Comparison of ENCODE assay signal across 18 cellular contexts in the genomic region with DNA sequence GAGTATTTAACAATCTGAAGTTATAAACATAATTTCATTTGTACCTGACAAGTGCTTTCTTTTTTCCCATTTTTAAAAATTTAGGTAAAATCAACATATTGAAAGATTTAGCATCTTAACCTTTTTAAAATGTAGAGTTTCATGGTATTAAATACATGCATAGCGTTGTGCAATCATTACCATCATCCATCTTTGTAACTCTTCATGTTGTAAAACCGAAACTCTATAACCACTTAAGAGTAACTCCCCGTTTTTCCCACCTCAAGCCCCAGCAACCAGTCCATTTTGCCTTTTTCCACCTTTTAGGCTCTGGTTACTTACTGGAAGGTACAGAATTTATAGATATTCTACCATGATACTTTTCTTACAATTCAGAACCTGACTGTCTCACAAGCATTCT.
DNase-seq lines count a peak whose midpoint lies in the region; ATAC-seq, FAIRE-seq and TF ChIP-seq lines count a peak whose summit lies in the region.
"Had no signal": no experiment of that assay in that cellular context is flagged by ENCODE, and none has a peak within 500 bp of the region (broad histone marks: within the 10 kb centered on the region; RNA-seq: fewer than 3 reads in every experiment).

No MANE protein-coding gene starts in this region.

- H3K27ac ChIP-seq in GM23338 (ENCODE audit: low read depth) (no peak overlapping the region), MM.1S (ENCODE audit: low read length) (no peak overlapping the region), K562 (ENCODE audit: extremely low read depth, low read depth, low read length) (no peak overlapping the region), neuronal stem cell (replicated peaks; ENCODE audit: low read length) (no peak overlapping the region)

- H3K79me2 ChIP-seq in GM23338 (replicated peaks; ENCODE audit: insufficient read depth) (no peaks in the 10 kb centered on the region), MM.1S (ENCODE audit: low read length) (no peaks in the 10 kb centered on the region), K562 (ENCODE audit: control insufficient read depth, insufficient read depth, low read length) (no peaks in the 10 kb centered on the region)

- CTCF ChIA-PET in K562 (lab: Yijun Ruan, JAX; ENCODE audit: low intra/inter-chr PET ratio): no interaction called here

- TF ChIP-seq EP300 in K562 (IDR thresholded peaks at IDR 0.05; ENCODE audit: low read length): no peak

- 0% methylated on average over 3 of the region's 3 CpGs for WGBS in K562 (ENCODE audit: insufficient coverage, low coverage, missing lambda C conversion rate)
- WGBS in neuronal stem cell (ENCODE audit: extremely low coverage in 2 of 2, insufficient read length in 2 of 2, insufficient replicate concordance in 1 of 2), 2 donors: no CpG with 5 or more reads among the region's 3 CpGs

- H2AFZ ChIP-seq in GM23338 (peak overlapping the region; percentile 34; the same call in 1 of the 2 replicates), MM.1S (ENCODE audit: low read length) (0 out of 2 replicates have a peak overlapping the region, but pooled peaks have one; percentile 23), K562 (ENCODE audit: low read depth, low read length) (no peak overlapping the region), neuronal stem cell (ENCODE audit: low read length) (peak overlapping the region; percentile 22)

- TF ChIP-seq RAD21 in K562 (CRISPR knock-in tag; conservative IDR thresholded peaks at IDR 0.05 in 1 of 2, IDR thresholded peaks at IDR 0.05 in 1 of 2): no peak

- H3K27me3 ChIP-seq in GM23338 (ENCODE audit: insufficient read depth) (no peaks in the 10 kb centered on the region), MM.1S (replicated peaks; ENCODE audit: insufficient read depth, low read length) (no peaks in the 10 kb centered on the region), K562 (ENCODE audit: control insufficient read depth in 2 of 2, insufficient read depth in 2 of 2, low read length in 2 of 2) (no peaks in the 10 kb centered on the region), neuronal stem cell (ENCODE audit: control insufficient read depth in 3 of 3, insufficient read depth in 3 of 3, low read depth in 1 of 3, low read length in 3 of 3) (no peaks in the 10 kb centered on the region)
- H3K27me3 ChIP-seq: BE2C had no signal

- no peak overlapping the region for H2BK120ac ChIP-seq in neuronal stem cell (ENCODE audit: low read depth, low read length)

- H2BK15ac ChIP-seq in neuronal stem cell (ENCODE audit: low read length): no peak overlapping the region

- in situ Hi-C loops in K562 (cut with MboI): no loop called here

- no TSS peak for BruUV-seq in K562 (replicated peaks; lab: Mats Ljungman, UMichigan)

- H3K4me1 Mint-ChIP-seq in GM23338: no peaks in the 10 kb centered on the region

- H3K9ac ChIP-seq in MM.1S (ENCODE audit: low read length) (no peak overlapping the region), K562 (ENCODE audit: insufficient read depth in 1 of 2, low read depth in 2 of 2, low read length in 2 of 2) (no peak overlapping the region), neuronal stem cell (ENCODE audit: low read depth, low read length, poor library complexity) (no peak overlapping the region)

- H3K9me3 ChIP-seq in MM.1S (replicated peaks; ENCODE audit: insufficient read depth, low read length): no peaks in the 10 kb centered on the region
- H3K9me3 ChIP-seq in K562 (replicated peaks; ENCODE audit: control insufficient read depth, insufficient read depth, low read depth, low read length): no peaks in the 10 kb centered on the region
- no peaks in the 10 kb centered on the region for H3K9me3 ChIP-seq in neuronal stem cell (replicated peaks in 1 of 2; ENCODE audit: control insufficient read depth in 2 of 2, insufficient read depth in 1 of 2, low read depth in 1 of 2, low read length in 2 of 2)
- H3K9me3 ChIP-seq: BE2C, Caco-2 had no signal

- no peak overlapping the region for H3K4ac ChIP-seq in neuronal stem cell (ENCODE audit: low read length)

- no peaks in the 10 kb centered on the region for H3K36me3 Mint-ChIP-seq in GM23338 (ENCODE audit: low read depth)

- H3F3A ChIP-seq in GM23338 (replicated peaks; ENCODE audit: low read depth): no peaks in the 10 kb centered on the region
- no peaks in the 10 kb centered on the region for H3F3A ChIP-seq in MM.1S (ENCODE audit: insufficient read depth, low read length)

- no peak overlapping the region for H4K8ac ChIP-seq in neuronal stem cell (ENCODE audit: low read depth, low read length)

- H4K20me1 ChIP-seq in GM23338 (replicated peaks; ENCODE audit: insufficient read depth): no peaks in the 10 kb centered on the region
- no peaks in the 10 kb centered on the region; the same call in 1 of the 2 replicates for H4K20me1 ChIP-seq in MM.1S (ENCODE audit: insufficient read depth, low read length)
- no peaks in the 10 kb centered on the region for H4K20me1 ChIP-seq in K562 (replicated peaks; ENCODE audit: control insufficient read depth, insufficient read depth, low read length)

- intact Hi-C loops in K562 (cut with micrococcal nuclease): no loop called here

- no peaks in the 10 kb centered on the region for H3K79me1 ChIP-seq in neuronal stem cell (ENCODE audit: low read depth, low read length)

- H3K4me2 ChIP-seq in GM23338: no peak overlapping the region
- H3K4me2 ChIP-seq in MM.1S (ENCODE audit: low read depth, low read length): no peak overlapping the region
- no peak overlapping the region for H3K4me2 ChIP-seq in K562 (ENCODE audit: insufficient read depth, low read length)
- H3K4me2 ChIP-seq in neuronal stem cell (ENCODE audit: insufficient read depth, low read length, poor library complexity, severe bottlenecking): no peak overlapping the region

- ATAC-seq in GM23338: no peak
- ATAC-seq in K562: no peak
- no peak for ATAC-seq in GM18505 (IDR thresholded peaks at IDR 0.05; ENCODE audit: unreplicated experiment)
- no peak for ATAC-seq in HG03432 (IDR thresholded peaks at IDR 0.05; ENCODE audit: unreplicated experiment)
- no peak for ATAC-seq in HG03039 (IDR thresholded peaks at IDR 0.05; ENCODE audit: unreplicated experiment)

- no peak overlapping the region for H4K91ac ChIP-seq in neuronal stem cell (ENCODE audit: low read depth, low read length, poor library complexity)

- H3K4me1 ChIP-seq in GM23338 (ENCODE audit: insufficient read depth) (no peaks in the 10 kb centered on the region), MM.1S (ENCODE audit: low read length) (no peaks in the 10 kb centered on the region), K562 (replicated peaks in 1 of 2; ENCODE audit: control insufficient read depth in 2 of 2, insufficient read depth in 2 of 2, low read length in 2 of 2) (no peaks in the 10 kb centered on the region), neuronal stem cell (ENCODE audit: control insufficient read depth in 2 of 2, insufficient read depth in 1 of 2, low read depth in 1 of 2, low read length in 2 of 2) (no peaks in the 10 kb centered on the region)
- H3K4me1 ChIP-seq: BE2C, Caco-2 had no signal

- no peaks in the 10 kb centered on the region for H3K27me3 Mint-ChIP-seq in GM23338 (ENCODE audit: insufficient read depth, low read depth, poor library complexity)
- H3K27me3 Mint-ChIP-seq: CD4-positive, alpha-beta T cell had no signal

- no peak overlapping the region for H3K18ac ChIP-seq in neuronal stem cell (ENCODE audit: low read length)

- no peak overlapping the region for H3K23ac ChIP-seq in neuronal stem cell (ENCODE audit: low read depth, low read length, poor library complexity)

- H3K9me2 ChIP-seq in GM23338 (ENCODE audit: insufficient read depth): no peaks in the 10 kb centered on the region
- H3K9me2 ChIP-seq in MM.1S (replicated peaks; ENCODE audit: insufficient read depth, low read length): no peaks in the 10 kb centered on the region

- H3K14ac ChIP-seq in neuronal stem cell (ENCODE audit: low read length): no peak overlapping the region

- POLR2A ChIA-PET in K562 (lab: Yijun Ruan, JAX): no interaction called here

- H3K4me3 ChIP-seq in GM23338 (no peak overlapping the region), MM.1S (ENCODE audit: low read length) (no peak overlapping the region), K562 (no peak overlapping the region), neuronal stem cell (ENCODE audit: low read length in 2 of 2) (no peak overlapping the region)

- H2AK5ac ChIP-seq in neuronal stem cell (ENCODE audit: low read depth, low read length): no peak overlapping the region

- FAIRE-seq in K562 (lab: Jason Lieb, UNC): no peak
- FAIRE-seq: A204.1, D721Med, GM12892, H54 had no signal

- TF ChIP-seq CTCF in GM23338 (conservative IDR thresholded peaks at IDR 0.05; ENCODE audit: low read depth in 2 of 2): no peak
- no peak for TF ChIP-seq CTCF in MM.1S (IDR thresholded peaks at IDR 0.05; ENCODE audit: low read length)
- no peak for TF ChIP-seq CTCF in K562 (IDR thresholded peaks at IDR 0.05 in 2 of 3, conservative IDR thresholded peaks at IDR 0.05 in 1 of 3; ENCODE audit: insufficient read depth in 2 of 3, low read depth in 1 of 3, low read length in 3 of 3)

- no peak overlapping the region for H2BK5ac ChIP-seq in neuronal stem cell (ENCODE audit: low read length)

- H3K27ac Mint-ChIP-seq in GM23338: no peak overlapping the region
- H3K27ac Mint-ChIP-seq: CD4-positive, alpha-beta T cell had no signal

- no peaks in the 10 kb centered on the region for H3K9me1 ChIP-seq in K562 (ENCODE audit: control insufficient read depth, insufficient read depth, low read length)

- H3K36me3 ChIP-seq in GM23338 (ENCODE audit: insufficient read depth) (no peaks in the 10 kb centered on the region), MM.1S (replicated peaks; ENCODE audit: insufficient read depth, low read length) (no peaks in the 10 kb centered on the region), K562 (ENCODE audit: control insufficient read depth, insufficient read depth, low read length) (no peaks in the 10 kb centered on the region), neuronal stem cell (replicated peaks in 1 of 2; ENCODE audit: control insufficient read depth in 2 of 2, insufficient read depth in 2 of 2, low read length in 2 of 2) (no peaks in the 10 kb centered on the region)
- H3K36me3 ChIP-seq: BE2C had no signal

- DNase-seq in GM23338 (ENCODE audit: low spot score): no peak
- no peak for DNase-seq in MM.1S
- no peak for DNase-seq in K562 (ENCODE audit: extremely low read depth in 1 of 4, low spot score in 3 of 4)
- no peak for DNase-seq in neuronal stem cell (ENCODE audit: low spot score)
- DNase-seq: ACHN; BE2C; C1 segment of cervical spinal cord; Caco-2; CD4-positive, alpha-beta T cell; GDM1; HCEC 1CT had no signal

- TF ChIP-seq POLR2A in K562 (conservative IDR thresholded peaks at IDR 0.05) (no peak), GM18505 (IDR thresholded peaks at IDR 0.05; ENCODE audit: borderline replicate concordance, extremely low read depth, insufficient read depth, insufficient read length) (no peak)

- H3K9me3 Mint-ChIP-seq in GM23338: peaks cover 2% of the 10 kb centered on the region; the same call in 1 of the 3 replicates

- H3K4me3 Mint-ChIP-seq in GM23338: no peak overlapping the region
- H3K4me3 Mint-ChIP-seq: CD4-positive, alpha-beta T cell had no signal

- no peak overlapping the region for H2BK12ac ChIP-seq in neuronal stem cell (ENCODE audit: low read length)

TF ChIP-seq in K562, 482 proteins besides CTCF, POLR2A, EP300 and RAD21:
- TF ChIP-seq CEBPB (tag; IDR thresholded peaks at IDR 0.05) (0 out of 2 replicates have a peak, but pooled peaks have one; percentile 15), MCM2 (IDR thresholded peaks at IDR 0.05; ENCODE audit: low read depth) (no peak)
TF ChIP-seq in K562: peak in this region for 1.
